In the genomic region with DNA sequence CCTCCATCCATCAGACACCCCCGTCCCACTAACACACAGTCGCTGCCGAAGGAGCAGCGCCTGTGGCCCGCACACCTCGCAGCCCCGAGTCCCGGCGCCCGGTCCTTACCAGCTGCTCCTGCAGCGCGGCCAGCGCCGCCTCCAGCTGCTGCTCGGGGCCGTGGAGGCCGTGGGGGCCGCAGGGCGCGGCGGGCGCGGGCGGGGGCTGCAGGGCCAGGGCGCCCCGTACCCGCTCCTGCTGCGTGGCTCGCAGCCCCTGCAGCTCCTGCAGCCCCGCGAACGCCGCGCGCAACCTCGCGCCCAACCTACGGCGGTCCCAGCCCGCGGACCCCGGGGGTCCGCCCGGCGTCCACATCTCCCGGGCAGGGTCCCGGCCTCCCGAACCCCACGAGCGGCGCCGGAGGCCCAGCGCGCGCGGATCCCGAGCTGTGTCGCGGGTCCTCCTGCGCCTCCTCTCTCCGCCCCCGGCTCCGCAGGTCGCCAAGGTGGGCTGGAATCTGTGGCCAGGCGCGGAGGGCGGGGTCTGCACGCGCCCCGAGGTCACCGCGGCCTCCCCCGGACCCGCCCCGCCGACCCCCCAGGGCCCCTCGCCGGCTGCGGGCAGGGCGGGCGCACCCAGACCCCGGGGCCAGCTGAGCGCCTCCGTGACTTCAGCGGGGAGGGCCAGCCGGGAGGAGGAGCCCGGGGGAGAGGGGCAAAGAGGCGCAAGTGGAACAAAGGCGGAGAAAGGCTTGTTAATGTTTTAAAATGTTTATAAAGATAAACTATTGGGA, we compare ENCODE assay signal across 12 cellular contexts. TPM values are rescaled to one million over a fixed set of nuclear protein-coding genes. Genes with fewer than 3 reads are reported as not detected.
DNase-seq lines count a peak whose midpoint lies in the region.
"Had no signal": no experiment of that assay in that cellular context is flagged by ENCODE, and none has a peak within 500 bp of the region (broad histone marks: within the 10 kb centered on the region; RNA-seq: fewer than 3 reads in every experiment).

A gene with protein sequence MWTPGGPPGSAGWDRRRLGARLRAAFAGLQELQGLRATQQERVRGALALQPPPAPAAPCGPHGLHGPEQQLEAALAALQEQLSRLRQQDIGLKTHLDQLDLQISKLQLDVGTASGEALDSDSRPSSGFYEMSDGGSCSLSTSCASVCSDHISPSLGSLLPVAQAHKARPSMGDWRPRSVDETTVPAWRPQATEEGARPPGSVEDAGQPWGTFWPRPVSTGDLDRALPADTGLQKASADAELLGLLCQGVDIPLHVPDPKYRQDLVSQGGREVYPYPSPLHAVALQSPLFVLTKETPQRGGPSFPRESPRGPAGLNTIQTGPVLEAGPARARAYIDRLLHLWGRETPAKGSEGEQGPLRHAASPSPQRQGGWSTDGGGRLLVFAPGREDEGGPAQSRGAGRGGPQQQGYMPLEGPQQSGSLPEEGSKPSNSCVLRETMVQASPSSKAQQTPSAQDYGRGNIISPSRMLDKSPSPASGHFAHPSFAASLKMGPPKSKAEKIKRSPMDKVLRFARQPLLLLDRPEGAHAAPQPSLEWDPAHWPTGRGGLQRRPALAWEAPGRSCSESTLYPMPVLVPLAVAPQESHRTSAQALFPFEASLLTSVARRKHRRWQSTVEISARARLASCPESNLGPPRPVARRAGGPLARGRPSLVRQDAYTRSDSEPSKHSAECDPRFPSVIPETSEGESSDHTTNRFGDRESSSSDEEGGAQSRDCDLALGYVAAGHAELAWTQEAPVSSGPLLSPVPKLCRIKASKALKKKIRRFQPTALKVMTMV (minus strand): TSS at position 499 of the 773 bp plus-strand sequence. CDS start 144 bp downstream, at position 355.

- H3K9me3 ChIP-seq in endocrine pancreas (ENCODE audit: control insufficient read depth, low read length) (no peaks in the 10 kb centered on the region), SJCRH30 (replicated peaks) (no peaks in the 10 kb centered on the region)
- no peaks in the 10 kb centered on the region for H3K9me3 ChIP-seq in CD8-positive, alpha-beta memory T cell (ENCODE audit: low read length)

- H3K4me3 Mint-ChIP-seq in CD8-positive, alpha-beta memory T cell = no peak within 1 kb of the TSS
- H3K4me3 Mint-ChIP-seq: activated B cell treated with CpG ODN at 0.5 μM for 24 hours had no signal

- no peaks in the 10 kb centered on the region for H3K4me1 ChIP-seq in endocrine pancreas (ENCODE audit: control insufficient read depth, insufficient read depth, low read length)
- no peaks in the 10 kb centered on the region for H3K4me1 ChIP-seq in CD8-positive, alpha-beta memory T cell (ENCODE audit: insufficient read depth, low read length)
- no peaks in the 10 kb centered on the region for H3K4me1 ChIP-seq in SJCRH30

- DNase-seq in NCI-H1092 (lab: John Stamatoyannopoulos, UW) = peak; percentile 25
- peak; percentile 85 for DNase-seq in left kidney (ENCODE audit: low read depth, low spot score)
- DNase-seq in CD8-positive, alpha-beta memory T cell = no peak
- no peak for DNase-seq in SJCRH30
- DNase-seq in hepatic stellate cell (ENCODE audit: low spot score) = no peak
- no peak for DNase-seq in hippocampal formation (lab: John Stamatoyannopoulos, UW)
- DNase-seq: activated B cell treated with CpG ODN at 0.5 μM for 24 hours; activated naive CD4-positive, alpha-beta T cell; OCI-M1; stimulated activated CD4-positive, alpha-beta T cell treated with anti-CD3 and anti-CD28 coated beads, Interleukin-2, amount 100 ng/mL, for 48 hours had no signal

- peak within 1 kb of the TSS in 8 of 21 experiments; percentile 22 to 74 (median 59) for H3K27ac ChIP-seq in skin epidermis
- no peak within 1 kb of the TSS for H3K27ac ChIP-seq in CD8-positive, alpha-beta memory T cell (ENCODE audit: low read depth, low read length)
- H3K27ac ChIP-seq in SJCRH30 = no peak within 1 kb of the TSS

- H3K27me3 Mint-ChIP-seq in CD8-positive, alpha-beta memory T cell = peaks cover 9 to 42% of the 10 kb centered on the region in 2 donors

- no peaks in the 10 kb centered on the region for H3K4me1 Mint-ChIP-seq in CD8-positive, alpha-beta memory T cell
- H3K4me1 Mint-ChIP-seq: activated B cell treated with CpG ODN at 0.5 μM for 24 hours had no signal

- POLR2A ChIA-PET in CD8-positive, alpha-beta memory T cell (lab: Charles Lee) = no interaction called here

- no peak within 1 kb of the TSS for H3K9ac ChIP-seq in endocrine pancreas (ENCODE audit: control insufficient read depth, insufficient read depth, low read length)

- H3K27me3 ChIP-seq in endocrine pancreas (ENCODE audit: control insufficient read depth, insufficient read depth, low read length) = no peaks in the 10 kb centered on the region
- no peaks in the 10 kb centered on the region for H3K27me3 ChIP-seq in CD8-positive, alpha-beta memory T cell (ENCODE audit: insufficient read depth, low read length, poor library complexity, severe bottlenecking)
- no peaks in the 10 kb centered on the region for H3K27me3 ChIP-seq in SJCRH30

- H3K4me3 ChIP-seq in endocrine pancreas (ENCODE audit: control insufficient read depth, insufficient read depth, low read length) = peak within 1 kb of the TSS; percentile 73
- H3K4me3 ChIP-seq in skin epidermis = peak within 1 kb of the TSS in 6 of 7 experiments; percentile 12 to 46 (median 26)
- H3K4me3 ChIP-seq in CD8-positive, alpha-beta memory T cell (ENCODE audit: low read length) = no peak within 1 kb of the TSS
- H3K4me3 ChIP-seq in SJCRH30 = no peak within 1 kb of the TSS

- CTCF ChIA-PET in CD8-positive, alpha-beta memory T cell (lab: Charles Lee) = no interaction called here

- no peaks in the 10 kb centered on the region for H3K36me3 ChIP-seq in endocrine pancreas (ENCODE audit: control insufficient read depth, insufficient read depth, low read length)
- no peaks in the 10 kb centered on the region for H3K36me3 ChIP-seq in CD8-positive, alpha-beta memory T cell (ENCODE audit: insufficient read depth, low read length)
- H3K36me3 ChIP-seq in SJCRH30 = no peaks in the 10 kb centered on the region

- no peaks in the 10 kb centered on the region for H3K36me3 Mint-ChIP-seq in CD8-positive, alpha-beta memory T cell

- H3K27ac Mint-ChIP-seq in CD8-positive, alpha-beta memory T cell = no peak within 1 kb of the TSS
- H3K27ac Mint-ChIP-seq: activated B cell treated with CpG ODN at 0.5 μM for 24 hours had no signal

- H3K9me3 Mint-ChIP-seq in CD8-positive, alpha-beta memory T cell = peaks cover 0 to 8% (median 0%) of the 10 kb centered on the region in 5 donors

RNA-seq across cellular contexts. Expression of the gene that starts here (rescaled TPM):
- not detected for total RNA-seq in CD8-positive, alpha-beta memory T cell
- not detected for polyA plus RNA-seq in CD8-positive, alpha-beta memory T cell
- total RNA-seq in SJCRH30 (2014; rRNA removed; shearing (Covaris generic)) = not detected in 2 replicates
- total RNA-seq: activated B cell treated with CpG ODN at 0.5 μM for 24 hours had no signal

Comparison
In these comparisons a context has a peak if more than half of its experiments do, and no peak if none do; other contexts are left out.
1. DNase-seq: peak in NCI-H1092 (single experiment) and left kidney (single experiment); none in CD8-positive, alpha-beta memory T cell (0 of 5), SJCRH30 (0 of 2), hepatic stellate cell (single experiment) and hippocampal formation (0 of 2).
2. H3K4me3 ChIP-seq: peak in endocrine pancreas (single experiment) and skin epidermis (6 of 7); none in CD8-positive, alpha-beta memory T cell (single experiment) and SJCRH30 (single experiment).